In genomic region chr2:172677363-172677762, GRCh38 we compare ENCODE assay signal across 16 cellular contexts. TPM values are rescaled to one million over a fixed set of nuclear protein-coding genes. Genes with fewer than 3 reads are reported as not detected.
"Had no signal": no experiment of that assay in that cellular context is flagged by ENCODE, and none has a peak within 500 bp of the region (broad histone marks: within the 10 kb centered on the region; RNA-seq: fewer than 3 reads in every experiment).

No MANE protein-coding gene starts in this region.

- H3K36me3 ChIP-seq: ascending aorta, cardiac muscle cell, thyroid gland, uterus, WERI-Rb-1 had no signal

- H3K4me1 ChIP-seq: ascending aorta, parathyroid adenoma, thyroid gland had no signal

- H3K4me3 ChIP-seq: ascending aorta, cardiac muscle cell, skin epidermis, thyroid gland, uterus had no signal

- H3K27me3 ChIP-seq: ascending aorta, cardiac muscle cell, thyroid gland, uterus had no signal

- H3K79me2 ChIP-seq: parathyroid adenoma had no signal

- H3K9me3 ChIP-seq: ascending aorta, thyroid gland, uterus had no signal

- H3K9ac ChIP-seq: parathyroid adenoma had no signal

- DNase-seq: activated CD4-positive, alpha-beta T cell treated with anti-CD3 and anti-CD28 coated beads for 36 hours; activated CD8-positive, alpha-beta memory T cell treated with anti-CD3 and anti-CD28 coated beads, Interleukin-2, amount 50 U/mL, for 4 hours; activated CD8-positive, alpha-beta T cell treated with anti-CD3 and anti-CD28 coated beads for 36 hours; activated naive CD8-positive, alpha-beta T cell treated with anti-CD3 and anti-CD28 coated beads, Interleukin-2, amount 50 U/mL, for 24 hours; activated T-cell treated with anti-CD3 and anti-CD28 coated beads, Interleukin-2, amount 50 U/mL, for 72 hours; hypothalamus; midbrain; naive thymus-derived CD4-positive, alpha-beta T cell; T1000; thyroid gland; uterus; WERI-Rb-1 had no signal

- H3K27ac ChIP-seq: ascending aorta, cardiac muscle cell, parathyroid adenoma, skin epidermis, thyroid gland, WERI-Rb-1 had no signal

- H2AFZ ChIP-seq: parathyroid adenoma had no signal

RNA-seq across cellular contexts. Expression of gene RAPGEF4, which starts 58.3 kb away (rescaled TPM):
- polyA plus RNA-seq: naive thymus-derived CD4-positive, alpha-beta T cell had no signal
